In genomic region chr17:38904892-38905291, GRCh38 we compare ENCODE assay signal across 1 cellular context.
TF ChIP-seq lines count a peak whose summit lies in the region.

No MANE protein-coding gene starts in this region.

TF ChIP-seq in K562, 482 proteins besides CTCF, POLR2A, EP300 and RAD21:
- TF ChIP-seq ZNF512 (tag; IDR thresholded peaks at IDR 0.05) (0 out of 2 replicates have a peak, but pooled peaks have one; percentile 28), BCOR (IDR thresholded peaks at IDR 0.05) (peak; percentile 48; the same call in 1 of the 2 replicates), CBX2 (IDR thresholded peaks at IDR 0.05; ENCODE audit: insufficient read depth, low read length, poor library complexity, severe bottlenecking) (no peak), ZBTB33 (CRISPR knock-in tag; IDR thresholded peaks at IDR 0.05) (peak; percentile 81), RBM25 (IDR thresholded peaks at IDR 0.05; ENCODE audit: low read depth, low read length, severe bottlenecking) (peak; percentile 69), ZNF146 (CRISPR knock-in tag; IDR thresholded peaks at IDR 0.05; ENCODE audit: unreplicated experiment) (peak; percentile 99), ZNF75A (CRISPR knock-in tag; IDR thresholded peaks at IDR 0.05) (no peak), NR2C1 (IDR thresholded peaks at IDR 0.05) (no peak), NR2C1 (tag; IDR thresholded peaks at IDR 0.05) (no peak), HMGN3 (IDR thresholded peaks at IDR 0.05; ENCODE audit: borderline replicate concordance, extremely low read depth, insufficient read length, low read depth, low read length) (no peak), ZNF551 (CRISPR knock-in tag; IDR thresholded peaks at IDR 0.05) (no peak), KDM1A (IDR thresholded peaks at IDR 0.05) (peak in 1 of 2 experiments; percentile 42; a peak in 1 of 4 replicates), BRCA1 (IDR thresholded peaks at IDR 0.05) (no peak), BRCA1 (CRISPR knock-in tag; IDR thresholded peaks at IDR 0.05) (no peak)
